ENCODE assay signal across 4 cellular contexts in genomic region chr15:64741708-64742107, GRCh38. TPM values are rescaled to one million over a fixed set of nuclear protein-coding genes. Genes with fewer than 3 reads are reported as not detected.
"Had no signal": no experiment of that assay in that cellular context is flagged by ENCODE, and none has a peak within 500 bp of the region (broad histone marks: within the 10 kb centered on the region; RNA-seq: fewer than 3 reads in every experiment).

No MANE protein-coding gene starts in this region.

RNA-seq across cellular contexts. Expression of gene RBPMS2, which starts 33.7 kb away (rescaled TPM):
- total RNA-seq: HT-29, LHCN-M2, OCI-LY7, PC-3 had no signal
